In the genomic region with DNA sequence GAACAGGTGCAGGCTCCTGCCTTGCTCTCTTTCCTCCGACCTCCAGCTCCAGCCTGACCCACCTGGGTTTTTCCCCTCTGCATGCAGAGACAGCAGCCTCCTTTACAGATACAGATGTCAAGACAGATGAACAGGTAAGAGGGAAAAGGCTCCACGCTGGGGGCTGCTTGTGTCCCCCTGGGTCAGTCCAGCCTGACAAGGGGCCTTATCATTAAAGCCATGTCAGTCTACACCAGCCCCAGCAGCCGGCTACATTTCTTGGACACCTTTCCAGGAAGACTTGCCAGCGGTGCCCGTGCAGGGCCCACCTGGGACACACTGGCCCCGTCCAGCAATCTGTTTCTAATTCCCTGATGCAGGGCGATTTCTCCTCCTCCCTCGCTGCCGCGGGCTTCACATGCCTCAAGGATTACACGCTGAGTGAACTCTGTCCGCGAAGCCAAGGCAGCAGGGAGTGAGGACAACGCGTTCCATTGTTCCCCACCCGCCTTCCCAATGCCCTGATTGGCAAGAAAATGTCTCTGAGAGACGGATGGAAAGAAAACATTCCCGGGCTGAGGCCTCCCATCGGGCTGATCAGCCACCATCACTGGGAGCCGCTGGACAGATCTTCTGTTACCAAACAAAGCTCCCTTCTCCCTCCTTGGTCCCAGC, we compare ENCODE assay signal across 10 cellular contexts.
DNase-seq lines count a peak whose midpoint lies in the region; ATAC-seq and TF ChIP-seq lines count a peak whose summit lies in the region.
"Had no signal": no experiment of that assay in that cellular context is flagged by ENCODE, and none has a peak within 500 bp of the region (broad histone marks: within the 10 kb centered on the region; RNA-seq: fewer than 3 reads in every experiment).

No MANE protein-coding gene starts in this region.

- H3K27ac ChIP-seq in heart right ventricle: no peak overlapping the region

- intact Hi-C loops in heart right ventricle (cut with DNase I) (no loop called here), posterior cingulate gyrus (cut with DNase I) (no loop called here)

- TF ChIP-seq CTCF in heart right ventricle (IDR thresholded peaks at IDR 0.05): no peak

- H3K4me1 ChIP-seq in heart right ventricle: peaks cover 0 to 6% (median 3%) of the 10 kb centered on the region in 9 donors

- peak in 5 of 8 donors; percentile 33 to 71 (median 41) for ATAC-seq in heart right ventricle
- ATAC-seq in GM19324 (IDR thresholded peaks at IDR 0.05; ENCODE audit: low FRiP score, unreplicated experiment): no peak

- H3K36me3 ChIP-seq in heart right ventricle: no peaks in the 10 kb centered on the region

- 39 to 53% methylated on average over 20 of the region's 20 CpGs for WGBS in heart right ventricle, 2 donors

- peak; percentile 75 for DNase-seq in EL
- DNase-seq in amygdala (lab: John Stamatoyannopoulos, UW): peak in 33 of 56 donors; percentile 2 to 66 (median 22)
- DNase-seq in heart right ventricle: peak in 1 of 2 donors; percentile 25
- DNase-seq in posterior cingulate gyrus: peak in 6 of 10 donors; percentile 35 to 93 (median 61)
- no peak for DNase-seq in SW 1271 (lab: John Stamatoyannopoulos, UW)
- no peak for DNase-seq in NCI-H2196 (lab: John Stamatoyannopoulos, UW; ENCODE audit: unreplicated experiment)
- no peak for DNase-seq in stimulated activated CD4-positive, alpha-beta T cell treated with anti-CD3 and anti-CD28 coated beads, Interleukin-15, amount 100 ng/mL, for 24 hours
- DNase-seq: erythroblast; stimulated activated CD4-positive, alpha-beta T cell treated with anti-CD3 and anti-CD28 coated beads, Interleukin-4, amount 100 ng/mL, for 24 hours had no signal

- H3K27me3 ChIP-seq in heart right ventricle: peaks cover 0 to 47% (median 13%) of the 10 kb centered on the region in 7 donors

- H3K9me3 ChIP-seq in heart right ventricle: peaks cover 0 to 29% (median 0%) of the 10 kb centered on the region in 11 donors

- no peak overlapping the region for H3K4me3 ChIP-seq in heart right ventricle

Comparison
In these comparisons a context has a peak if more than half of its experiments do, and no peak if none do; other contexts are left out.
1. DNase-seq: peak in EL (single experiment), amygdala (33 of 56) and posterior cingulate gyrus (6 of 10); none in SW 1271 (0 of 2), NCI-H2196 (single experiment) and stimulated activated CD4-positive, alpha-beta T cell treated with anti-CD3 and anti-CD28 coated beads, Interleukin-15, amount 100 ng/mL, for 24 hours (single experiment).